Comparison of ENCODE assay signal across 9 cellular contexts in the genomic region with DNA sequence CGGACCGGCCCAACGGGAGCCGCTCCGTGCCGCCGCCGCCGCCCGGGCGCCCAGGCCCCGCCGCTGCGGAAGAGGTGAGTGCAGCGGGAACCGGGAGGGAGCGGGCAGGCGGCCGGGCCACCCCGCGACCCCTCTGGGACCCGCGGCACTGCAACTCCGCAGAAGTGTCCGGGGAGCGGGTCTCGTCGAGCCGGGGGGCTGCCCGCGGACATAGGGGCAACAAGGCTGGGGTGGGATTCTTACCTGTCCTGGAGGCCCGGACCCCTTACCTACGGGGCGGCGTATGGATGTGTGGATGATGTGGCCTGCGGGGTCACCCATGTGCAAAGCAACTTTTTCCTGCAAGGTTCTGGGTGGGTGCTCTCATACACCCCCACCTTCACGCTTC. TPM values are rescaled to one million over a fixed set of nuclear protein-coding genes. Genes with fewer than 3 reads are reported as not detected.
DNase-seq lines count a peak whose midpoint lies in the region; ATAC-seq, FAIRE-seq and TF ChIP-seq lines count a peak whose summit lies in the region.
"Had no signal": no experiment of that assay in that cellular context is flagged by ENCODE, and none has a peak within 500 bp of the region (broad histone marks: within the 10 kb centered on the region; RNA-seq: fewer than 3 reads in every experiment).

No MANE protein-coding gene starts in this region.

- no peak overlapping the region for H3K27ac ChIP-seq in K562 (ENCODE audit: extremely low read depth, low read depth, low read length)
- H3K27ac ChIP-seq in lower lobe of right lung: peak overlapping the region; percentile 72
- H3K27ac ChIP-seq in tibial artery: peak overlapping the region in 1 of 2 donors; percentile 53

- peaks cover 1 to 47% of the 10 kb centered on the region in 2 experiments; a peak in 4 of 5 replicates for H3K4me1 ChIP-seq in K562 (replicated peaks in 1 of 2; ENCODE audit: control insufficient read depth in 2 of 2, insufficient read depth in 2 of 2, low read length in 2 of 2)
- peaks cover 44% of the 10 kb centered on the region for H3K4me1 ChIP-seq in lower lobe of right lung
- H3K4me1 ChIP-seq in tibial artery: peaks cover 0 to 79% (median 61%) of the 10 kb centered on the region in 4 donors

- H3K79me2 ChIP-seq in K562 (ENCODE audit: control insufficient read depth, insufficient read depth, low read length): no peaks in the 10 kb centered on the region; the same call in 2 of the 3 replicates

- in situ Hi-C loops in K562 (cut with MboI): no loop called here

- no peak for FAIRE-seq in K562 (lab: Jason Lieb, UNC)
- FAIRE-seq: D721Med had no signal

- peak overlapping the region; percentile 34 to 90; a peak in 3 of 4 replicates for H3K9ac ChIP-seq in K562 (ENCODE audit: insufficient read depth in 1 of 2, low read depth in 2 of 2, low read length in 2 of 2)

- no peaks in the 10 kb centered on the region for H3K36me3 ChIP-seq in K562 (ENCODE audit: control insufficient read depth, insufficient read depth, low read length)
- H3K36me3 ChIP-seq in lower lobe of right lung: peaks cover 3% of the 10 kb centered on the region
- peaks cover 0 to 7% (median 0%) of the 10 kb centered on the region in 3 donors for H3K36me3 ChIP-seq in tibial artery

- H3K4me3 ChIP-seq in K562 (peak overlapping the region; percentile 49), lower lobe of right lung (peak overlapping the region; percentile 63), tibial artery (peak overlapping the region; percentile 54 to 58)

- no peak for TF ChIP-seq RAD21 in K562 (CRISPR knock-in tag; conservative IDR thresholded peaks at IDR 0.05 in 1 of 2, IDR thresholded peaks at IDR 0.05 in 1 of 2)

- H3K9me1 ChIP-seq in K562 (ENCODE audit: control insufficient read depth, insufficient read depth, low read length): no peaks in the 10 kb centered on the region

- no peak overlapping the region for H2AFZ ChIP-seq in K562 (ENCODE audit: low read depth, low read length)

- no peaks in the 10 kb centered on the region for H4K20me1 ChIP-seq in K562 (replicated peaks; ENCODE audit: control insufficient read depth, insufficient read depth, low read length)

- WGBS in K562 (ENCODE audit: insufficient coverage, low coverage, missing lambda C conversion rate): 7% methylated on average over 18 of the region's 37 CpGs

- BruUV-seq in K562 (replicated peaks; lab: Mats Ljungman, UMichigan): no TSS peak

- intact Hi-C loops in K562 (cut with micrococcal nuclease): loop anchor here (2.0 kb wide), 1 partner anchor 33 kb away; no protein-coding TSS in a partner anchor
- intact Hi-C loops in lower lobe of right lung (cut with DNase I): no loop called here
- intact Hi-C loops in tibial artery (cut with DNase I; ENCODE audit: low total_unique reads): no loop called here

- CTCF ChIA-PET in K562 (lab: Yijun Ruan, JAX; ENCODE audit: low intra/inter-chr PET ratio): interaction anchor here (1.2 kb wide), 1 partner anchor 34 kb away, joined by 8 read pairs; no protein-coding TSS in a partner anchor

- TF ChIP-seq CTCF in K562 (IDR thresholded peaks at IDR 0.05 in 2 of 3, conservative IDR thresholded peaks at IDR 0.05 in 1 of 3; ENCODE audit: insufficient read depth in 2 of 3, low read depth in 1 of 3, low read length in 3 of 3) (no peak), lower lobe of right lung (IDR thresholded peaks at IDR 0.05) (no peak), tibial artery (IDR thresholded peaks at IDR 0.05) (no peak)

- H3K27me3 ChIP-seq in K562 (ENCODE audit: control insufficient read depth in 2 of 2, insufficient read depth in 2 of 2, low read length in 2 of 2): no peaks in the 10 kb centered on the region
- H3K27me3 ChIP-seq in lower lobe of right lung (ENCODE audit: low read depth): peaks cover 12% of the 10 kb centered on the region
- H3K27me3 ChIP-seq in tibial artery: no peaks in the 10 kb centered on the region

- TF ChIP-seq POLR2A in K562 (conservative IDR thresholded peaks at IDR 0.05): no peak

- ATAC-seq in K562: no peak
- ATAC-seq in lower lobe of right lung: no peak

- H3K9me3 ChIP-seq in K562 (replicated peaks; ENCODE audit: control insufficient read depth, insufficient read depth, low read depth, low read length) (no peaks in the 10 kb centered on the region), lower lobe of right lung (no peaks in the 10 kb centered on the region), tibial artery (no peaks in the 10 kb centered on the region)

- DNase-seq in activated CD8-positive, alpha-beta memory T cell treated with anti-CD3 and anti-CD28 coated beads for 24 hours: peak; percentile 58
- DNase-seq in activated CD8-positive, alpha-beta memory T cell treated with anti-CD3 and anti-CD28 coated beads, Interleukin-2, amount 50 U/mL, for 4 hours: no peak
- DNase-seq in K562 (ENCODE audit: extremely low read depth in 1 of 4, low spot score in 3 of 4) (peak in 1 of 4 experiments; percentile 19), lower lobe of right lung (no peak), tibial artery (no peak), amygdala (lab: John Stamatoyannopoulos, UW) (no peak), NCI-H2196 (lab: John Stamatoyannopoulos, UW; ENCODE audit: unreplicated experiment) (no peak), foreskin melanocyte (no peak)

- peak overlapping the region; percentile 60 for H3K4me2 ChIP-seq in K562 (ENCODE audit: insufficient read depth, low read length)

- no peak for TF ChIP-seq EP300 in K562 (IDR thresholded peaks at IDR 0.05; ENCODE audit: low read length)

- POLR2A ChIA-PET in K562 (lab: Yijun Ruan, JAX): interaction anchor here (0.7 kb wide), 1 partner anchor 35 kb away, joined by 5 read pairs; no protein-coding TSS in a partner anchor

TF ChIP-seq in K562, 482 proteins besides CTCF, POLR2A, EP300 and RAD21:
- peak; percentile 13 for TF ChIP-seq KDM5B (IDR thresholded peaks at IDR 0.05; ENCODE audit: insufficient replicate concordance, low read depth, low read length)
- TF ChIP-seq KAT8 (IDR thresholded peaks at IDR 0.05; ENCODE audit: low read depth): no peak
- TF ChIP-seq RCOR1 (IDR thresholded peaks at IDR 0.05; ENCODE audit: borderline replicate concordance in 1 of 2, low read depth in 2 of 2, low read length in 2 of 2): no peak

RNA-seq across cellular contexts. Expression of a gene that starts 0.4 kb away (rescaled TPM):
- 6.4 and 18.2 TPM in 2 replicates for total RNA-seq in K562 (2011; cell fraction: chromatin; rRNA removed; ENCODE audit: low replicate concordance)
- total RNA-seq in K562 (2011; cell fraction: nucleolus; rRNA removed): 15.1 and 18.5 TPM in 2 replicates
- total RNA-seq in K562 (2011; cell fraction: nucleoplasm; rRNA removed): 8.9 and 11.7 TPM in 2 replicates
- total RNA-seq in K562 (2014; rRNA removed) (2.0 and 2.3 TPM in 2 replicates), K562 (2014; rRNA removed; fragmentation: Illumina TruSeq; extraction: Trizol) (0.54 and 0.58 TPM in 2 replicates), K562 (2015; rRNA removed; fragmentation: Illumina TruSeq; extraction: Trizol) (0.45 and 0.76 TPM in 2 replicates), K562 (2021) (2.6 and 3.0 TPM in 2 replicates), lower lobe of right lung (44.7 TPM)
- polyA plus RNA-seq in K562 (2011; rRNA removed) (2.6 and 3.8 TPM in 2 replicates), K562 (2014; fragmentation: Illumina TruSeq; extraction: Trizol) (1.5 and 1.7 TPM in 2 replicates), K562 (2014; fragmentation: Nextera tagmentation; extraction: Ambion mirVana) (not detected), K562 (2014; rRNA removed) (1.2 and 2.7 TPM in 2 replicates)
- 3.4 and 4.9 TPM in 2 replicates for polyA plus RNA-seq in K562 (2011; cell fraction: cytosol; rRNA removed)
- polyA plus RNA-seq in K562 (2011; cell fraction: nucleus; rRNA removed): 11.8 and 13.0 TPM in 2 replicates
- 1.2 and 2.0 TPM in 2 replicates for polyA plus RNA-seq in K562 (2012)
- polyA minus RNA-seq in K562 (2011; rRNA and poly(A)+ RNA removed): 2.7 and 4.2 TPM in 2 replicates
- 7.0 and 15.3 TPM in 2 replicates for polyA minus RNA-seq in K562 (2011; cell fraction: cytosol; rRNA and poly(A)+ RNA removed)
- 6.1 and 8.2 TPM in 2 replicates for polyA minus RNA-seq in K562 (2011; cell fraction: nucleus; rRNA and poly(A)+ RNA removed)

RNA-seq across cellular contexts. Expression of a gene that starts 35.9 kb away (rescaled TPM):
- not detected in 2 replicates for total RNA-seq in K562 (2011; cell fraction: chromatin; rRNA removed; ENCODE audit: low replicate concordance)
- not detected in 2 replicates for total RNA-seq in K562 (2011; cell fraction: nucleolus; rRNA removed)
- 0.15 TPM in 1 of 2 replicates, not detected in the other for total RNA-seq in K562 (2011; cell fraction: nucleoplasm; rRNA removed)
- total RNA-seq in K562 (2014; rRNA removed) (not detected in 2 replicates), K562 (2014; rRNA removed; fragmentation: Illumina TruSeq; extraction: Trizol) (not detected in 2 replicates), K562 (2015; rRNA removed; fragmentation: Illumina TruSeq; extraction: Trizol) (not detected in 2 replicates), K562 (2021) (not detected in 2 replicates), lower lobe of right lung (not detected)
- polyA plus RNA-seq in K562 (2011; rRNA removed) (not detected in 2 replicates), K562 (2014; fragmentation: Illumina TruSeq; extraction: Trizol) (not detected in 2 replicates), K562 (2014; fragmentation: Nextera tagmentation; extraction: Ambion mirVana) (not detected), K562 (2014; rRNA removed) (not detected in 2 replicates)
- not detected in 2 replicates for polyA plus RNA-seq in K562 (2011; cell fraction: cytosol; rRNA removed)
- polyA plus RNA-seq in K562 (2011; cell fraction: nucleus; rRNA removed): not detected in 2 replicates
- not detected in 2 replicates for polyA plus RNA-seq in K562 (2012)
- not detected in 2 replicates for polyA minus RNA-seq in K562 (2011; rRNA and poly(A)+ RNA removed)
- not detected in 2 replicates for polyA minus RNA-seq in K562 (2011; cell fraction: cytosol; rRNA and poly(A)+ RNA removed)
- polyA minus RNA-seq in K562 (2011; cell fraction: nucleus; rRNA and poly(A)+ RNA removed): not detected in 2 replicates

RNA-seq across cellular contexts. Expression of a gene that starts 49.6 kb away (rescaled TPM):
- 0.99 and 3.1 TPM in 2 replicates for total RNA-seq in K562 (2011; cell fraction: chromatin; rRNA removed; ENCODE audit: low replicate concordance)
- 1.6 and 3.8 TPM in 2 replicates for total RNA-seq in K562 (2011; cell fraction: nucleolus; rRNA removed)
- 1.3 and 1.5 TPM in 2 replicates for total RNA-seq in K562 (2011; cell fraction: nucleoplasm; rRNA removed)
- total RNA-seq in K562 (2014; rRNA removed) (0.09 TPM in 1 of 2 replicates, not detected in the other), K562 (2014; rRNA removed; fragmentation: Illumina TruSeq; extraction: Trizol) (not detected in 2 replicates), K562 (2015; rRNA removed; fragmentation: Illumina TruSeq; extraction: Trizol) (not detected in 2 replicates), K562 (2021) (0.16 and 0.27 TPM in 2 replicates), lower lobe of right lung (not detected)
- polyA plus RNA-seq in K562 (2011; rRNA removed) (0.38 and 0.66 TPM in 2 replicates), K562 (2014; fragmentation: Illumina TruSeq; extraction: Trizol) (not detected in 2 replicates), K562 (2014; fragmentation: Nextera tagmentation; extraction: Ambion mirVana) (not detected), K562 (2014; rRNA removed) (not detected in 2 replicates)
- 0.47 and 0.52 TPM in 2 replicates for polyA plus RNA-seq in K562 (2011; cell fraction: cytosol; rRNA removed)
- 2.9 and 4.2 TPM in 2 replicates for polyA plus RNA-seq in K562 (2011; cell fraction: nucleus; rRNA removed)
- not detected in 2 replicates for polyA plus RNA-seq in K562 (2012)
- polyA minus RNA-seq in K562 (2011; rRNA and poly(A)+ RNA removed): 0.46 and 0.57 TPM in 2 replicates
- polyA minus RNA-seq in K562 (2011; cell fraction: cytosol; rRNA and poly(A)+ RNA removed): 0.29 and 1.1 TPM in 2 replicates
- 0.54 and 0.78 TPM in 2 replicates for polyA minus RNA-seq in K562 (2011; cell fraction: nucleus; rRNA and poly(A)+ RNA removed)
